In the genomic region with DNA sequence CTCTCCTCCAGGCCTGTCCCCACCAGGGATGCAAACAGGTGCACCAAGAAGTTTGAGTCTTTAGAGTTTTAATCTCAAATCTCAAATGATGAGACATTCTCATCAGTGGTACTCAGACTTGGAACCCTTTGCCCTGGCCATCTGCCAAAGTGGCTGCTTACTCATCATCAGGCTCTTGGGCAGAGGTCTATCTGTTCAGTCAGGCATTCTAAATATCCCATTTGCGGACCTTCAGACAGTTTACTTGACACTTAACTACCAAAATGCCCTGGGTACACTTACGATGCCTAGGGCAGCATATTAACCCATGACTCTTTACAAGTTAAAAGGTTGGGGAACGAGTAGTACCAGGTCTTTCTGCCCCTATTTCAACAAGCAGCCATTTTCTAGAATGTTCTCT, we compare ENCODE assay signal across 12 cellular contexts.
DNase-seq lines count a peak whose midpoint lies in the region; ATAC-seq and TF ChIP-seq lines count a peak whose summit lies in the region.
"Had no signal": no experiment of that assay in that cellular context is flagged by ENCODE, and none has a peak within 500 bp of the region (broad histone marks: within the 10 kb centered on the region; RNA-seq: fewer than 3 reads in every experiment).

No MANE protein-coding gene starts in this region.

- no peaks in the 10 kb centered on the region for H3F3A ChIP-seq in PC-9 (ENCODE audit: insufficient read depth, low read depth)

- TF ChIP-seq CTCF in PC-9 (conservative IDR thresholded peaks at IDR 0.05): no peak

- H3K4me2 ChIP-seq in PC-9: peak overlapping the region; percentile 24; the same call in 1 of the 2 replicates
- H3K4me2 ChIP-seq: neural progenitor cell had no signal

- no TSS peak for BruUV-seq in PC-9 (replicated peaks; lab: Mats Ljungman, UMichigan)

- CTCF ChIA-PET in PC-9 (lab: Charles Lee): no interaction called here

- intact Hi-C loops in PC-9 (cut with micrococcal nuclease; ENCODE audit: unreplicated experiment): no loop called here

- H3K4me3 ChIP-seq in PC-9: no peak overlapping the region
- H3K4me3 ChIP-seq: neural progenitor cell, suprapubic skin had no signal

- no peaks in the 10 kb centered on the region for H3K9me2 ChIP-seq in PC-9 (ENCODE audit: insufficient read depth)

- H4K20me1 ChIP-seq in PC-9 (ENCODE audit: insufficient read depth): no peaks in the 10 kb centered on the region

- H3K4me1 ChIP-seq in PC-9 (replicated peaks; ENCODE audit: insufficient read depth): peaks cover 27% of the 10 kb centered on the region
- H3K4me1 ChIP-seq: neural progenitor cell, suprapubic skin had no signal

- ATAC-seq in GM21786 (IDR thresholded peaks at IDR 0.05; ENCODE audit: unreplicated experiment): no peak

- H3K79me2 ChIP-seq in PC-9 (ENCODE audit: low read depth): no peaks in the 10 kb centered on the region

- no peaks in the 10 kb centered on the region for H3K27me3 ChIP-seq in PC-9 (ENCODE audit: insufficient read depth, low read depth)
- H3K27me3 ChIP-seq: neural progenitor cell, suprapubic skin had no signal

- DNase-seq in stimulated activated CD4-positive, alpha-beta T cell treated with anti-CD3 and anti-CD28 coated beads, Interleukin-4, amount 100 ng/mL, for 1 hour: peak; percentile 5
- DNase-seq in stimulated activated CD4-positive, alpha-beta T cell treated with anti-CD3 and anti-CD28 coated beads, Interleukin-2, amount 100 ng/mL, for 48 hours: no peak
- DNase-seq in PC-9 (peak; percentile 44 to 72), fibroblast of gingiva (ENCODE audit: low read depth) (peak; percentile 15), GM19238 (ENCODE audit: insufficient read length, low spot score) (no peak), NCI-H1048 (lab: John Stamatoyannopoulos, UW) (no peak)
- no peak for DNase-seq in activated CD4-positive, CD25-positive, alpha-beta regulatory T cell (lab: John Stamatoyannopoulos, UW)
- DNase-seq: activated gamma-delta T cell treated with Interleukin-2 at 50 U/mL for 16 hours; CD4-positive, alpha-beta memory T cell had no signal

- H3K9me3 ChIP-seq in PC-9 (ENCODE audit: insufficient read depth, low read depth): no peaks in the 10 kb centered on the region
- H3K9me3 ChIP-seq: suprapubic skin had no signal

- POLR2A ChIA-PET in PC-9 (lab: Charles Lee; ENCODE audit: unreplicated experiment): no interaction called here

- H2AFZ ChIP-seq in PC-9: no peak overlapping the region
- H2AFZ ChIP-seq: neural progenitor cell had no signal

- no peak overlapping the region for H3K27ac ChIP-seq in PC-9
- H3K27ac ChIP-seq: neural progenitor cell, suprapubic skin had no signal

- no peaks in the 10 kb centered on the region for H3K36me3 ChIP-seq in PC-9 (ENCODE audit: low read depth)
- H3K36me3 ChIP-seq: neural progenitor cell, suprapubic skin had no signal

Comparison
In these comparisons a context has a peak if more than half of its experiments do, and no peak if none do; other contexts are left out.
1. DNase-seq: peak in stimulated activated CD4-positive, alpha-beta T cell treated with anti-CD3 and anti-CD28 coated beads, Interleukin-4, amount 100 ng/mL, for 1 hour (single experiment), PC-9 (2 of 2) and fibroblast of gingiva (single experiment); none in stimulated activated CD4-positive, alpha-beta T cell treated with anti-CD3 and anti-CD28 coated beads, Interleukin-2, amount 100 ng/mL, for 48 hours (0 of 2), GM19238 (single experiment), activated CD4-positive, CD25-positive, alpha-beta regulatory T cell (0 of 4) and NCI-H1048 (single experiment).